In the genomic region with DNA sequence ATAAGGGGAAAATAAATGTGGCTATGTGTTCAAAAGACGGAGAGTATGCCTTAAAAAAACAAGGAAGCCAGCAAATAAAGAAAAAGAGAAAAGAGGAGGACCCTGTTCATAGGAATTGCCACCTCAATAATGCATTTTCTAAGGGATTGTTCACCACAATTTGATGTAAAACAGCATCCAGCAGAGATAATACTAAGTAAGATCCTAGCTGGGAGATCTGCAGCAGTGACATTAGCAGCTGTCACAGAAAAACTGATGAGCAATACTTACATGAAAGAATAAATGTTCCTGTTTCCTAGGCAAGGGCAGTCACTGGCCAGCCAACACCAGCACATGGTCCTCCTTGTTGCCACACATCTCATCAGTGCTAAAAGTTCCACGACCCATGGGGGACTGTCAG, we compare ENCODE assay signal across 24 cellular contexts.
"Had no signal": no experiment of that assay in that cellular context is flagged by ENCODE, and none has a peak within 500 bp of the region (broad histone marks: within the 10 kb centered on the region; RNA-seq: fewer than 3 reads in every experiment).

No MANE protein-coding gene starts in this region.

- DNase-seq: colonic mucosa; cortex of kidney; dermis blood vessel endothelial cell; dorsolateral prefrontal cortex; effector CD4-positive, alpha-beta T cell; effector CD8-positive, alpha-beta T cell; effector memory CD4-positive, alpha-beta T cell; effector memory CD8-positive, alpha-beta T cell; endodermal cell; erythroblast; esophagus squamous epithelium; foreskin fibroblast; foreskin keratinocyte; foreskin melanocyte; gastrocnemius medialis; glutamatergic neuron; head of caudate nucleus; heart left ventricle had no signal

- H3K9me3 Mint-ChIP-seq: dendritic cell treated with granulocyte-macrophage colony-stimulating factor and Interleukin-4, amounts not matched to agents 40 ng/mL and 50 ng/mL, for 4 days; endodermal cell had no signal

- H3K4me3 ChIP-seq: colonic mucosa, coronary artery, dorsolateral prefrontal cortex, esophagus muscularis mucosa, esophagus squamous epithelium, gastrocnemius medialis, gastroesophageal sphincter, heart left ventricle had no signal

- ATAC-seq: effector memory CD8-positive, alpha-beta T cell; esophagus mucosa; foreskin keratinocyte; gastrocnemius medialis; gastroesophageal sphincter; heart left ventricle had no signal

- H3K27me3 ChIP-seq: colonic mucosa, esophagus squamous epithelium, foreskin keratinocyte, gastrocnemius medialis had no signal

- H3K27ac Mint-ChIP-seq: dendritic cell treated with granulocyte-macrophage colony-stimulating factor and Interleukin-4, amounts not matched to agents 40 ng/mL and 50 ng/mL, for 4 days; effector memory CD8-positive, alpha-beta T cell; endodermal cell had no signal

- H3K27ac ChIP-seq: colonic mucosa, coronary artery, dorsolateral prefrontal cortex, epithelial cell of prostate, esophagus muscularis mucosa, esophagus squamous epithelium, foreskin keratinocyte, gastrocnemius medialis, gastroesophageal sphincter, heart left ventricle had no signal

- H3K9me3 ChIP-seq: colonic mucosa, esophagus muscularis mucosa, esophagus squamous epithelium, gastrocnemius medialis, gastroesophageal sphincter, heart left ventricle had no signal

- H3K4me1 Mint-ChIP-seq: endodermal cell had no signal

- H3K27me3 Mint-ChIP-seq: effector memory CD8-positive, alpha-beta T cell had no signal

- H3K4me3 Mint-ChIP-seq: dendritic cell treated with granulocyte-macrophage colony-stimulating factor and Interleukin-4, amounts not matched to agents 40 ng/mL and 50 ng/mL, for 4 days; effector memory CD8-positive, alpha-beta T cell; endodermal cell had no signal

- H3K36me3 ChIP-seq: colonic mucosa, esophagus muscularis mucosa, esophagus squamous epithelium, gastrocnemius medialis, gastroesophageal sphincter, heart left ventricle had no signal

- H3K4me1 ChIP-seq: colonic mucosa, esophagus muscularis mucosa, esophagus squamous epithelium, foreskin keratinocyte, gastrocnemius medialis, gastroesophageal sphincter, heart left ventricle had no signal
